In the genomic region with DNA sequence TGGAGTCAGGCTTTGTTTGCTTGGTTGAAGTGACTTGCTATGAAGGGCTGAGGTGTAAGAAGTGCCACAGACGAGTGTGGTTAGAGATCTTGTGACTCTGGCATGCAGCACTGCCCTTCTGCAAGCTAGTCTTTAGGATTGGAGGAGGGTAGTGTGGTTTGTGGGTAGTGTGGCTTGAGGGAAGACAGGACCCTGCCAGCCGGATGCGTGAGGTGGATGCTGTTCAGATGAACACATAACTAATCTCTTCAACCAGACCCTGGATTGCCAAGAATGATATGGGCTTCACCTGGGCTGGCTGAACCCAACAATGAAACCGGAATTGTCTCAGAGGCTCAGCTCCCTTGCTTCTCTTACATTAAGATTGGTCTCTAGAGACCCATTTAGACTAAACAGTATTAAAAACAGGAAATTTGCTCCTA, we compare ENCODE assay signal across 8 cellular contexts. TPM values are rescaled to one million over a fixed set of nuclear protein-coding genes. Genes with fewer than 3 reads are reported as not detected.
A peak's percentile ranks its signal among the peaks of the same experiment; 100 is the strongest.
DNase-seq lines count a peak whose midpoint lies in the region; ATAC-seq and TF ChIP-seq lines count a peak whose summit lies in the region.
"Had no signal": no experiment of that assay in that cellular context is flagged by ENCODE, and none has a peak within 500 bp of the region (broad histone marks: within the 10 kb centered on the region; RNA-seq: fewer than 3 reads in every experiment).

No MANE protein-coding gene starts in this region.

- no peak overlapping the region for H3K18ac ChIP-seq in neuronal stem cell (ENCODE audit: low read length)

- H3F3A ChIP-seq in Loucy (ENCODE audit: low read depth): peaks cover 31% of the 10 kb centered on the region

- H3K4me1 Mint-ChIP-seq in activated CD8-positive, alpha-beta memory T cell treated with anti-CD3 and anti-CD28 coated beads, Interleukin-2, amount 10 ng/mL, durations not matched to agents 7 days and 5 days: peaks cover 61% of the 10 kb centered on the region
- peaks cover 29% of the 10 kb centered on the region for H3K4me1 Mint-ChIP-seq in memory B cell

- H3K9me3 Mint-ChIP-seq in activated CD8-positive, alpha-beta memory T cell treated with anti-CD3 and anti-CD28 coated beads, Interleukin-2, amount 10 ng/mL, durations not matched to agents 7 days and 5 days (ENCODE audit: low read depth): no peaks in the 10 kb centered on the region
- H3K9me3 Mint-ChIP-seq in memory B cell: no peaks in the 10 kb centered on the region

- H3K9ac ChIP-seq in Loucy (ENCODE audit: low read depth, low read length, poor library complexity, severe bottlenecking) (peak overlapping the region; percentile 70), neuronal stem cell (ENCODE audit: low read depth, low read length, poor library complexity) (no peak overlapping the region)

- H3K9me3 ChIP-seq in Loucy (ENCODE audit: insufficient read depth, low read depth, low read length) (no peaks in the 10 kb centered on the region), hepatocyte (ENCODE audit: low read depth) (no peaks in the 10 kb centered on the region), neuronal stem cell (replicated peaks in 1 of 2; ENCODE audit: control insufficient read depth in 2 of 2, insufficient read depth in 1 of 2, low read depth in 1 of 2, low read length in 2 of 2) (peaks cover 0 to 3% of the 10 kb centered on the region in 2 donors)

- peak overlapping the region; percentile 56 for H3K4me3 Mint-ChIP-seq in activated CD8-positive, alpha-beta memory T cell treated with anti-CD3 and anti-CD28 coated beads, Interleukin-2, amount 10 ng/mL, durations not matched to agents 7 days and 5 days
- H3K4me3 Mint-ChIP-seq in memory B cell: peak overlapping the region; percentile 24

- H3K36me3 Mint-ChIP-seq in activated CD8-positive, alpha-beta memory T cell treated with anti-CD3 and anti-CD28 coated beads, Interleukin-2, amount 10 ng/mL, durations not matched to agents 7 days and 5 days: peaks cover 14% of the 10 kb centered on the region
- H3K36me3 Mint-ChIP-seq in memory B cell: no peaks in the 10 kb centered on the region

- H3K9me2 ChIP-seq in Loucy (replicated peaks; ENCODE audit: low read depth, low read length) (no peaks in the 10 kb centered on the region), hepatocyte (replicated peaks; ENCODE audit: insufficient read depth) (no peaks in the 10 kb centered on the region)

- H3K23ac ChIP-seq in neuronal stem cell (ENCODE audit: low read depth, low read length, poor library complexity): no peak overlapping the region

- H3K27me3 ChIP-seq in Loucy (ENCODE audit: insufficient read depth, low read length, poor library complexity, severe bottlenecking) (no peaks in the 10 kb centered on the region), hepatocyte (no peaks in the 10 kb centered on the region), neuronal stem cell (ENCODE audit: control insufficient read depth in 3 of 3, insufficient read depth in 3 of 3, low read depth in 1 of 3, low read length in 3 of 3) (no peaks in the 10 kb centered on the region)

- H3K27ac ChIP-seq in hepatocyte: no peak overlapping the region
- H3K27ac ChIP-seq in neuronal stem cell (replicated peaks; ENCODE audit: low read length): no peak overlapping the region

- H4K91ac ChIP-seq in neuronal stem cell (ENCODE audit: low read depth, low read length, poor library complexity): no peak overlapping the region

- no peak overlapping the region for H4K8ac ChIP-seq in neuronal stem cell (ENCODE audit: low read depth, low read length)

- H3K4ac ChIP-seq in neuronal stem cell (ENCODE audit: low read length): no peak overlapping the region

- H2BK120ac ChIP-seq in neuronal stem cell (ENCODE audit: low read depth, low read length): no peak overlapping the region

- H2AK5ac ChIP-seq in neuronal stem cell (ENCODE audit: low read depth, low read length): no peak overlapping the region

- CTCF ChIA-PET in activated CD8-positive, alpha-beta memory T cell treated with anti-CD3 and anti-CD28 coated beads, Interleukin-2, amount 10 ng/mL, durations not matched to agents 7 days and 5 days (lab: Charles Lee): interaction anchor here (1.0 to 1.6 kb wide), 5 partner anchors 27 to 314 kb away, joined by 3 to 6 read pairs (median 4); no protein-coding TSS in a partner anchor

- H3K4me2 ChIP-seq in Loucy (ENCODE audit: low read depth, low read length, poor library complexity, severe bottlenecking): peak overlapping the region; percentile 77
- no peak overlapping the region for H3K4me2 ChIP-seq in hepatocyte
- H3K4me2 ChIP-seq in neuronal stem cell (ENCODE audit: insufficient read depth, low read length, poor library complexity, severe bottlenecking): no peak overlapping the region

- DNase-seq in activated CD8-positive, alpha-beta memory T cell treated with anti-CD3 and anti-CD28 coated beads, Interleukin-2, amount 10 ng/mL, durations not matched to agents 7 days and 5 days: peak; percentile 94
- DNase-seq in memory B cell (ENCODE audit: low spot score in 2 of 2) (peak in 1 of 2 donors; percentile 8), hepatocyte (ENCODE audit: low spot score) (no peak), NCI-H446 (lab: John Stamatoyannopoulos, UW) (no peak), neuronal stem cell (ENCODE audit: low spot score) (no peak)

- H3K36me3 ChIP-seq in Loucy (ENCODE audit: insufficient read depth, low read length): no peaks in the 10 kb centered on the region; the same call in 1 of the 2 replicates
- H3K36me3 ChIP-seq in hepatocyte (replicated peaks; ENCODE audit: insufficient read depth, low read depth): no peaks in the 10 kb centered on the region
- H3K36me3 ChIP-seq in neuronal stem cell (replicated peaks in 1 of 2; ENCODE audit: control insufficient read depth in 2 of 2, insufficient read depth in 2 of 2, low read length in 2 of 2): peaks cover 0 to 34% of the 10 kb centered on the region in 2 donors

- H3K79me2 ChIP-seq in Loucy (ENCODE audit: insufficient read depth, low read length): peaks cover 61% of the 10 kb centered on the region
- no peaks in the 10 kb centered on the region for H3K79me2 ChIP-seq in hepatocyte

- H3K4me3 ChIP-seq in Loucy (ENCODE audit: low read length, poor library complexity, severe bottlenecking): peak overlapping the region; percentile 62
- no peak overlapping the region for H3K4me3 ChIP-seq in hepatocyte
- no peak overlapping the region for H3K4me3 ChIP-seq in neuronal stem cell (ENCODE audit: low read length in 2 of 2)

- 68% methylated on average over 4 of the region's 4 CpGs for whole genome bisulfite sequencing in hepatocyte (ENCODE audit: low lambda C conversion rate, missing lambda C conversion rate)
- no CpG with 5 or more reads among the region's 4 CpGs for WGBS in neuronal stem cell (ENCODE audit: extremely low coverage in 2 of 2, insufficient read length in 2 of 2, insufficient replicate concordance in 1 of 2), 2 donors

- no peak overlapping the region for H3K14ac ChIP-seq in neuronal stem cell (ENCODE audit: low read length)

- no peak overlapping the region for H2BK15ac ChIP-seq in neuronal stem cell (ENCODE audit: low read length)

- H3K4me1 ChIP-seq in Loucy (ENCODE audit: insufficient read depth, low read length, poor library complexity, severe bottlenecking) (peaks cover 82% of the 10 kb centered on the region), hepatocyte (ENCODE audit: insufficient read depth) (peaks cover 10% of the 10 kb centered on the region), neuronal stem cell (ENCODE audit: control insufficient read depth in 2 of 2, insufficient read depth in 1 of 2, low read depth in 1 of 2, low read length in 2 of 2) (peaks cover 0 to 4% of the 10 kb centered on the region in 2 donors)

- H3K27ac Mint-ChIP-seq in activated CD8-positive, alpha-beta memory T cell treated with anti-CD3 and anti-CD28 coated beads, Interleukin-2, amount 10 ng/mL, durations not matched to agents 7 days and 5 days: peak overlapping the region; percentile 91
- peak overlapping the region; percentile 12 for H3K27ac Mint-ChIP-seq in memory B cell

- H2AFZ ChIP-seq in Loucy (ENCODE audit: low read length) (no peak overlapping the region), hepatocyte (no peak overlapping the region), neuronal stem cell (ENCODE audit: low read length) (no peak overlapping the region)

- ATAC-seq in GM19452 (IDR thresholded peaks at IDR 0.05; ENCODE audit: unreplicated experiment) (peak; percentile 60), memory B cell (ENCODE audit: low read depth) (peak; percentile 80)
- ATAC-seq in activated CD8-positive, alpha-beta memory T cell treated with anti-CD3 and anti-CD28 coated beads, Interleukin-2, amount 10 ng/mL, durations not matched to agents 7 days and 5 days: peak; percentile 69
- ATAC-seq: Panc1 had no signal

- no peaks in the 10 kb centered on the region for H3K79me1 ChIP-seq in neuronal stem cell (ENCODE audit: low read depth, low read length)

- no peak overlapping the region for H2BK12ac ChIP-seq in neuronal stem cell (ENCODE audit: low read length)

- H3K27me3 Mint-ChIP-seq in activated CD8-positive, alpha-beta memory T cell treated with anti-CD3 and anti-CD28 coated beads, Interleukin-2, amount 10 ng/mL, durations not matched to agents 7 days and 5 days: no peaks in the 10 kb centered on the region
- H3K27me3 Mint-ChIP-seq in memory B cell: no peaks in the 10 kb centered on the region

- TF ChIP-seq CTCF in Loucy (conservative IDR thresholded peaks at IDR 0.05; ENCODE audit: low read length) (no peak), hepatocyte (IDR thresholded peaks at IDR 0.05; ENCODE audit: poor library complexity) (no peak)

- no peak overlapping the region for H2BK5ac ChIP-seq in neuronal stem cell (ENCODE audit: low read length)

- no peaks in the 10 kb centered on the region for H4K20me1 ChIP-seq in Loucy (ENCODE audit: insufficient read depth, low read length, poor library complexity, severe bottlenecking)
- no peaks in the 10 kb centered on the region for H4K20me1 ChIP-seq in hepatocyte (ENCODE audit: insufficient read depth, poor library complexity, severe bottlenecking)

RNA-seq across cellular contexts. Expression of a gene that starts 32.7 kb away (rescaled TPM):
- total RNA-seq in activated CD8-positive, alpha-beta memory T cell treated with anti-CD3 and anti-CD28 coated beads, Interleukin-2, amount 10 ng/mL, durations not matched to agents 7 days and 5 days: 10 to 100 TPM in 1 of 2 experiments, 1 to 10 TPM in 1; 9.6 to 20.8 TPM
- 1.8 and 3.0 TPM in 2 replicates for total RNA-seq in hepatocyte
- 0.50 and 2.3 TPM in 2 replicates for polyA plus RNA-seq in hepatocyte
- polyA plus RNA-seq in neuronal stem cell (2013, experiment 1 of 2): 3.1 TPM
- 3.0 TPM for polyA plus RNA-seq in neuronal stem cell (2013, experiment 2 of 2)

RNA-seq across cellular contexts. Expression of a gene that starts 59.5 kb away (rescaled TPM):
- total RNA-seq in activated CD8-positive, alpha-beta memory T cell treated with anti-CD3 and anti-CD28 coated beads, Interleukin-2, amount 10 ng/mL, durations not matched to agents 7 days and 5 days: 10 to 100 TPM; 35.5 to 35.6 TPM
- 20.2 and 36.8 TPM in 2 replicates for total RNA-seq in hepatocyte
- polyA plus RNA-seq in hepatocyte: 9.6 and 15.1 TPM in 2 replicates
- 17.2 TPM for polyA plus RNA-seq in neuronal stem cell (2013, experiment 1 of 2)
- 18.4 TPM for polyA plus RNA-seq in neuronal stem cell (2013, experiment 2 of 2)

RNA-seq across cellular contexts. Expression of a gene that starts 59.5 kb away (rescaled TPM):
- total RNA-seq in activated CD8-positive, alpha-beta memory T cell treated with anti-CD3 and anti-CD28 coated beads, Interleukin-2, amount 10 ng/mL, durations not matched to agents 7 days and 5 days: 10 to 100 TPM; 22.9 to 25.2 TPM
- 19.4 and 19.6 TPM in 2 replicates for total RNA-seq in hepatocyte
- 13.7 and 14.1 TPM in 2 replicates for polyA plus RNA-seq in hepatocyte
- polyA plus RNA-seq in neuronal stem cell (2013, experiment 1 of 2): 8.5 TPM
- polyA plus RNA-seq in neuronal stem cell (2013, experiment 2 of 2): 9.2 TPM
